Comparison of ENCODE assay signal across 8 cellular contexts in genomic region chr16:85557083-85557975, GRCh38. TPM values are rescaled to one million over a fixed set of nuclear protein-coding genes. Genes with fewer than 3 reads are reported as not detected.
DNase-seq lines count a peak whose midpoint lies in the region; ATAC-seq and TF ChIP-seq lines count a peak whose summit lies in the region.

No MANE protein-coding gene starts in this region.

- 1 to 5% methylated on average over 22 of the region's 22 CpGs for WGBS in sigmoid colon, 2 donors

- peak overlapping the region; percentile 95 for H3K4me3 Mint-ChIP-seq in activated T-helper 2 cell treated with anti-CD3 and anti-CD28 coated beads, Interferon-gamma antibody, Interleukin-2, Interleukin-4, amounts not matched to agents 10 μg/mL and 5 μg/mL and 100 μg/mL, durations not matched to agents 14 hours and 24 hours and 36 hours (ENCODE audit: low read depth)

- ATAC-seq in activated CD4-positive, CD25-positive, alpha-beta regulatory T cell treated with anti-CD3 and anti-CD28 coated beads, Interleukin-2, amount 50 U/mL, for 24 hours = peak; percentile 14 to 24
- no peak for ATAC-seq in HG03108 (IDR thresholded peaks at IDR 0.05; ENCODE audit: unreplicated experiment)

- no peak for DNase-seq in activated CD4-positive, CD25-positive, alpha-beta regulatory T cell (lab: John Stamatoyannopoulos, UW)
- DNase-seq in NCI-H146 (lab: John Stamatoyannopoulos, UW) = peak; percentile 23
- DNase-seq in activated T-helper 2 cell treated with anti-CD3 and anti-CD28 coated beads, Interferon-gamma antibody, Interleukin-2, Interleukin-4, amounts not matched to agents 10 μg/mL and 5 μg/mL and 100 μg/mL, durations not matched to agents 14 hours and 24 hours and 36 hours (ENCODE audit: low spot score) = peak; percentile 33
- DNase-seq in germinal center (ENCODE audit: low spot score) = peak; percentile 70
- DNase-seq in sigmoid colon = no peak
- DNase-seq in NCI-H128 (lab: John Stamatoyannopoulos, UW; ENCODE audit: unreplicated experiment) = no peak

- H3K27ac ChIP-seq in sigmoid colon = peak overlapping the region; percentile 84 to 96 (median 94)

- H3K4me1 Mint-ChIP-seq in activated T-helper 2 cell treated with anti-CD3 and anti-CD28 coated beads, Interferon-gamma antibody, Interleukin-2, Interleukin-4, amounts not matched to agents 10 μg/mL and 5 μg/mL and 100 μg/mL, durations not matched to agents 14 hours and 24 hours and 36 hours (ENCODE audit: low read depth) = peaks cover 33% of the 10 kb centered on the region

- no peaks in the 10 kb centered on the region for H3K9me3 Mint-ChIP-seq in activated T-helper 2 cell treated with anti-CD3 and anti-CD28 coated beads, Interferon-gamma antibody, Interleukin-2, Interleukin-4, amounts not matched to agents 10 μg/mL and 5 μg/mL and 100 μg/mL, durations not matched to agents 14 hours and 24 hours and 36 hours

- H3K4me1 ChIP-seq in sigmoid colon = peaks cover 0 to 59% (median 50%) of the 10 kb centered on the region in 4 donors

- peaks cover 3% of the 10 kb centered on the region for H3K36me3 Mint-ChIP-seq in activated T-helper 2 cell treated with anti-CD3 and anti-CD28 coated beads, Interferon-gamma antibody, Interleukin-2, Interleukin-4, amounts not matched to agents 10 μg/mL and 5 μg/mL and 100 μg/mL, durations not matched to agents 14 hours and 24 hours and 36 hours (ENCODE audit: low read depth)

- TF ChIP-seq EP300 in sigmoid colon (IDR thresholded peaks at IDR 0.05) = no peak

- H3K4me3 ChIP-seq in sigmoid colon = peak overlapping the region; percentile 62 to 87 (median 80)

- no peaks in the 10 kb centered on the region for H3K9me3 ChIP-seq in sigmoid colon

- H3K27ac Mint-ChIP-seq in activated T-helper 2 cell treated with anti-CD3 and anti-CD28 coated beads, Interferon-gamma antibody, Interleukin-2, Interleukin-4, amounts not matched to agents 10 μg/mL and 5 μg/mL and 100 μg/mL, durations not matched to agents 14 hours and 24 hours and 36 hours = peak overlapping the region; percentile 72

- TF ChIP-seq POLR2A in sigmoid colon (IDR thresholded peaks at IDR 0.05) = no peak

- peak in 1 of 4 experiments; percentile 9 for TF ChIP-seq CTCF in sigmoid colon (IDR thresholded peaks at IDR 0.05)

- intact Hi-C loops in activated T-helper 2 cell treated with anti-CD3 and anti-CD28 coated beads, Interferon-gamma antibody, Interleukin-2, Interleukin-4, amounts not matched to agents 10 μg/mL and 5 μg/mL and 100 μg/mL, durations not matched to agents 14 hours and 24 hours and 36 hours (cut with micrococcal nuclease) = loop anchor here (2.0 to 10.0 kb wide), 4 partner anchors 13 to 1443 kb away; partner anchors contain the start of genes GINS2 and MBTPS1
- intact Hi-C loops in sigmoid colon (cut with DNase I) = loop anchor here (5.0 kb wide), 1 partner anchor 135 kb away; no protein-coding TSS in a partner anchor

- H3K27me3 ChIP-seq in sigmoid colon = no peaks in the 10 kb centered on the region

- no peaks in the 10 kb centered on the region for H3K27me3 Mint-ChIP-seq in activated T-helper 2 cell treated with anti-CD3 and anti-CD28 coated beads, Interferon-gamma antibody, Interleukin-2, Interleukin-4, amounts not matched to agents 10 μg/mL and 5 μg/mL and 100 μg/mL, durations not matched to agents 14 hours and 24 hours and 36 hours (ENCODE audit: low read depth)

- H3K36me3 ChIP-seq in sigmoid colon = no peaks in the 10 kb centered on the region

RNA-seq across cellular contexts. Expression of gene GSE1, which starts 55.8 kb away (rescaled TPM):
- total RNA-seq in activated T-helper 2 cell treated with anti-CD3 and anti-CD28 coated beads, Interferon-gamma antibody, Interleukin-2, Interleukin-4, amounts not matched to agents 10 μg/mL and 5 μg/mL and 100 μg/mL, durations not matched to agents 14 hours and 24 hours and 36 hours = 37.2 and 39.4 TPM in 2 replicates
- 10 to 100 TPM; 30.8 to 76.7 (median 47.3) TPM for total RNA-seq in sigmoid colon
- polyA plus RNA-seq in sigmoid colon = 10 to 100 TPM; 12.0 to 49.5 (median 19.4) TPM

Comparison
In these comparisons a context has a peak if more than half of its experiments do, and no peak if none do; other contexts are left out.
1. DNase-seq: peak in NCI-H146 (single experiment), activated T-helper 2 cell treated with anti-CD3 and anti-CD28 coated beads, Interferon-gamma antibody, Interleukin-2, Interleukin-4, amounts not matched to agents 10 μg/mL and 5 μg/mL and 100 μg/mL, durations not matched to agents 14 hours and 24 hours and 36 hours (single experiment) and germinal center (single experiment); none in activated CD4-positive, CD25-positive, alpha-beta regulatory T cell (0 of 4), sigmoid colon (single experiment) and NCI-H128 (single experiment).